In genomic region chr1:4585216-4585615, GRCh38 we compare ENCODE assay signal across 8 cellular contexts.
DNase-seq lines count a peak whose midpoint lies in the region; ATAC-seq, FAIRE-seq and TF ChIP-seq lines count a peak whose summit lies in the region.

No MANE protein-coding gene starts in this region.

- no peaks in the 10 kb centered on the region for H3K4me1 ChIP-seq in SJCRH30
- no peaks in the 10 kb centered on the region for H3K4me1 ChIP-seq in small intestine (ENCODE audit: control insufficient read depth in 2 of 2, insufficient read depth in 1 of 2, low read depth in 1 of 2, low read length in 1 of 2)
- H3K4me1 ChIP-seq in breast epithelium: no peaks in the 10 kb centered on the region
- no peaks in the 10 kb centered on the region for H3K4me1 ChIP-seq in gastroesophageal sphincter

- H3K4me3 ChIP-seq in SJCRH30 (no peak overlapping the region), dorsolateral prefrontal cortex (no peak overlapping the region), small intestine (ENCODE audit: low read depth in 1 of 2, low read length in 2 of 2) (no peak overlapping the region), breast epithelium (no peak overlapping the region), gastroesophageal sphincter (no peak overlapping the region)

- TF ChIP-seq POLR2A in breast epithelium (IDR thresholded peaks at IDR 0.05) (no peak), gastroesophageal sphincter (IDR thresholded peaks at IDR 0.05) (no peak)

- no peaks in the 10 kb centered on the region for H3K36me3 ChIP-seq in SJCRH30
- no peaks in the 10 kb centered on the region for H3K36me3 ChIP-seq in small intestine (ENCODE audit: control insufficient read depth in 2 of 2, insufficient read depth in 2 of 2, low read length in 2 of 2)
- no peaks in the 10 kb centered on the region for H3K36me3 ChIP-seq in breast epithelium
- no peaks in the 10 kb centered on the region for H3K36me3 ChIP-seq in gastroesophageal sphincter

- 16 to 28% (median 28%) methylated on average over 14 to 17 of the region's 17 CpGs for WGBS in small intestine, 3 donors
- 6 to 63% methylated on average over 1 to 3 of the region's 17 CpGs for WGBS in gastroesophageal sphincter (ENCODE audit: low coverage in 1 of 2), 2 donors

- H3K27ac ChIP-seq in SJCRH30 (no peak overlapping the region), dorsolateral prefrontal cortex (no peak overlapping the region), small intestine (ENCODE audit: low read depth in 1 of 2, low read length in 1 of 2) (no peak overlapping the region), breast epithelium (no peak overlapping the region), gastroesophageal sphincter (no peak overlapping the region)

- H3K27me3 ChIP-seq in SJCRH30 (peaks cover 13% of the 10 kb centered on the region; the same call in 1 of the 2 replicates), dorsolateral prefrontal cortex (peaks cover 0 to 41% (median 7%) of the 10 kb centered on the region in 45 donors), small intestine (ENCODE audit: control insufficient read depth in 2 of 2, insufficient read depth in 2 of 2, low read length in 2 of 2) (peaks cover 0 to 2% of the 10 kb centered on the region in 2 donors), breast epithelium (peaks cover 0 to 39% of the 10 kb centered on the region in 2 donors), gastroesophageal sphincter (peaks cover 63% of the 10 kb centered on the region)

- ATAC-seq in GM19455 (IDR thresholded peaks at IDR 0.05; ENCODE audit: unreplicated experiment) (no peak), gastroesophageal sphincter (no peak), GM21619 (IDR thresholded peaks at IDR 0.05; ENCODE audit: unreplicated experiment) (no peak)

- DNase-seq in SJCRH30 (peak; percentile 15 to 22), dorsolateral prefrontal cortex (peak in 1 of 10 donors; percentile 56), small intestine (peak; percentile 12), breast epithelium (ENCODE audit: low spot score in 2 of 2) (no peak)

- intact Hi-C loops in dorsolateral prefrontal cortex (cut with DNase I): no loop called here
- intact Hi-C loops in breast epithelium (cut with DNase I; ENCODE audit: low total_unique reads): no loop called here

- TF ChIP-seq CTCF in GM12873 (IDR thresholded peaks at IDR 0.05; ENCODE audit: insufficient read depth, low read depth, low read length, missing control alignments) (peak; percentile 96), dorsolateral prefrontal cortex (IDR thresholded peaks at IDR 0.05 in 54 of 56, conservative IDR thresholded peaks at IDR 0.05 in 2 of 56; ENCODE audit: low read depth in 1 of 56, partially characterized antibody in 56 of 56) (peak in 54 of 56 donors; percentile 15 to 67 (median 52)), breast epithelium (IDR thresholded peaks at IDR 0.05) (peak in 1 of 3 donors; percentile 26), gastroesophageal sphincter (IDR thresholded peaks at IDR 0.05) (peak in 1 of 4 experiments; percentile 43)

- FAIRE-seq in small intestine (lab: Jason Lieb, UNC): no peak

- H3K9me3 ChIP-seq in SJCRH30 (replicated peaks) (no peaks in the 10 kb centered on the region), small intestine (ENCODE audit: control insufficient read depth, low read depth) (no peaks in the 10 kb centered on the region), breast epithelium (no peaks in the 10 kb centered on the region), gastroesophageal sphincter (no peaks in the 10 kb centered on the region)

- no peak for TF ChIP-seq EP300 in gastroesophageal sphincter (IDR thresholded peaks at IDR 0.05)

Comparison
In these comparisons a context has a peak if more than half of its experiments do, and no peak if none do; other contexts are left out.
1. DNase-seq: peak in SJCRH30 (2 of 2) and small intestine (single experiment); none in breast epithelium (0 of 2).